22 cellular contexts compared by ENCODE assay signal in genomic region chr2:26809211-26809610, GRCh38. TPM values are rescaled to one million over a fixed set of nuclear protein-coding genes. Genes with fewer than 3 reads are reported as not detected.
A peak's percentile ranks its signal among the peaks of the same experiment; 100 is the strongest.
DNase-seq lines count a peak whose midpoint lies in the region; ATAC-seq, FAIRE-seq and TF ChIP-seq lines count a peak whose summit lies in the region.
"Had no signal": no experiment of that assay in that cellular context is flagged by ENCODE, and none has a peak within 500 bp of the region (broad histone marks: within the 10 kb centered on the region; RNA-seq: fewer than 3 reads in every experiment).

No MANE protein-coding gene starts in this region.

- no peak for DNase-seq in activated T-cell treated with anti-CD3 and anti-CD28 coated beads, Interleukin-2, amount 50 U/mL, for 24 hours
- no peak for DNase-seq in activated T-cell treated with anti-CD3 and anti-CD28 coated beads, Interleukin-2, amount 50 U/mL, for 48 hours
- no peak for DNase-seq in naive thymus-derived CD4-positive, alpha-beta T cell
- DNase-seq in GM12891 (ENCODE audit: insufficient read length, low spot score) = no peak
- DNase-seq in stimulated activated CD4-positive, alpha-beta T cell treated with anti-CD3 and anti-CD28 coated beads, Interleukin-12 subunit alpha, Interleukin-12 subunit beta, amount 100 ng/mL, for 4 hours = no peak
- DNase-seq: BE2C, Calu3, EL, NCI-H1417, NCI-H187, NCI-H226, NCI-H524, NCI-H82, OCI-M1, Right ventricle myocardium superior had no signal

- H3K9me3 Mint-ChIP-seq in activated T-cell treated with anti-CD3 and anti-CD28 coated beads, Interleukin-2, amount 50 U/mL, for 24 hours = no peaks in the 10 kb centered on the region
- no peaks in the 10 kb centered on the region for H3K9me3 Mint-ChIP-seq in naive thymus-derived CD4-positive, alpha-beta T cell
- H3K9me3 Mint-ChIP-seq: CD4-positive, alpha-beta memory T cell had no signal

- no peak for TF ChIP-seq CTCF in VCaP (conservative IDR thresholded peaks at IDR 0.05)

- H3K4me3 ChIP-seq in BLaER1 = no peak overlapping the region
- no peak overlapping the region for H3K4me3 ChIP-seq in naive thymus-derived CD4-positive, alpha-beta T cell (ENCODE audit: low read length)

- 0 out of 2 replicates have a peak, but pooled peaks cover under 1% of the 10 kb centered on the region for H3K9me3 ChIP-seq in BLaER1
- no peaks in the 10 kb centered on the region for H3K9me3 ChIP-seq in naive thymus-derived CD4-positive, alpha-beta T cell (ENCODE audit: control insufficient read depth in 2 of 3, low read length in 3 of 3)
- H3K9me3 ChIP-seq: BE2C had no signal

- peaks cover 16% of the 10 kb centered on the region for H3K4me1 ChIP-seq in BLaER1
- H3K4me1 ChIP-seq in naive thymus-derived CD4-positive, alpha-beta T cell (ENCODE audit: control insufficient read depth in 2 of 2, insufficient read depth in 2 of 2, low read length in 2 of 2) = peaks cover 0 to 37% of the 10 kb centered on the region in 2 donors

- ATAC-seq in naive thymus-derived CD4-positive, alpha-beta T cell = no peak

- TF ChIP-seq POLR2A in GM12891 (IDR thresholded peaks at IDR 0.05; ENCODE audit: low read depth, low read length) = no peak

- no peaks in the 10 kb centered on the region for H3K27me3 Mint-ChIP-seq in activated T-cell treated with anti-CD3 and anti-CD28 coated beads, Interleukin-2, amount 50 U/mL, for 24 hours
- H3K27me3 Mint-ChIP-seq in naive thymus-derived CD4-positive, alpha-beta T cell = peaks cover 0 to 11% (median 0%) of the 10 kb centered on the region in 5 donors

- 0 out of 2 replicates have a peak overlapping the region, but pooled peaks have one; percentile 51 for H3K4me2 ChIP-seq in BLaER1
- H3K4me2 ChIP-seq: KMS-11 had no signal

- no peaks in the 10 kb centered on the region for H3K27me3 ChIP-seq in BLaER1
- no peaks in the 10 kb centered on the region for H3K27me3 ChIP-seq in naive thymus-derived CD4-positive, alpha-beta T cell (ENCODE audit: control insufficient read depth in 2 of 2, insufficient read depth in 2 of 2, low read length in 2 of 2)
- H3K27me3 ChIP-seq: BE2C had no signal

- no peaks in the 10 kb centered on the region for H3K36me3 Mint-ChIP-seq in activated T-cell treated with anti-CD3 and anti-CD28 coated beads, Interleukin-2, amount 50 U/mL, for 24 hours (ENCODE audit: low read depth)
- no peaks in the 10 kb centered on the region for H3K36me3 Mint-ChIP-seq in naive thymus-derived CD4-positive, alpha-beta T cell
- H3K36me3 Mint-ChIP-seq: CD4-positive, alpha-beta memory T cell had no signal

- CTCF ChIA-PET in naive thymus-derived CD4-positive, alpha-beta T cell (lab: Charles Lee) = interaction anchor here (0.7 to 1.0 kb wide), 2 partner anchors 37 to 65 kb away, joined by 3 to 5 read pairs; no protein-coding TSS in a partner anchor

- H3K27ac ChIP-seq in BLaER1 (no peak overlapping the region), VCaP (peak overlapping the region; percentile 57; the same call in 1 of the 2 replicates)
- H3K27ac ChIP-seq in naive thymus-derived CD4-positive, alpha-beta T cell (ENCODE audit: low read depth, low read length) = no peak overlapping the region
- H3K27ac ChIP-seq: KMS-11 had no signal

- peak overlapping the region; percentile 9 for H3K27ac Mint-ChIP-seq in activated T-cell treated with anti-CD3 and anti-CD28 coated beads, Interleukin-2, amount 50 U/mL, for 24 hours
- H3K27ac Mint-ChIP-seq in naive thymus-derived CD4-positive, alpha-beta T cell = peak overlapping the region in 5 of 9 donors; percentile 28 to 92 (median 50)

- no peak overlapping the region for H3K9ac ChIP-seq in BLaER1
- H3K9ac ChIP-seq: KMS-11 had no signal

- POLR2A ChIA-PET in naive thymus-derived CD4-positive, alpha-beta T cell (lab: Charles Lee) = interaction anchor here (1.3 kb wide), 1 partner anchor 37 kb away, joined by 3 read pairs; no protein-coding TSS in a partner anchor

- no peak for FAIRE-seq in GM12891 (lab: Jason Lieb, UNC)
- FAIRE-seq: A204.1, GM12892, H1 had no signal

- H3K4me3 Mint-ChIP-seq in activated T-cell treated with anti-CD3 and anti-CD28 coated beads, Interleukin-2, amount 50 U/mL, for 24 hours = no peak overlapping the region
- H3K4me3 Mint-ChIP-seq in naive thymus-derived CD4-positive, alpha-beta T cell = peak overlapping the region in 5 of 10 donors; percentile 12 to 71 (median 47)

- H3K36me3 ChIP-seq in BLaER1 = no peaks in the 10 kb centered on the region
- no peaks in the 10 kb centered on the region for H3K36me3 ChIP-seq in naive thymus-derived CD4-positive, alpha-beta T cell (ENCODE audit: control insufficient read depth in 2 of 3, insufficient read depth in 3 of 3, low read length in 3 of 3)
- H3K36me3 ChIP-seq: BE2C had no signal

- no peaks in the 10 kb centered on the region for H4K20me1 ChIP-seq in BLaER1

- peaks cover 24% of the 10 kb centered on the region for H3K4me1 Mint-ChIP-seq in activated T-cell treated with anti-CD3 and anti-CD28 coated beads, Interleukin-2, amount 50 U/mL, for 24 hours (ENCODE audit: low read depth)
- peaks cover 6 to 65% (median 55%) of the 10 kb centered on the region in 7 donors for H3K4me1 Mint-ChIP-seq in naive thymus-derived CD4-positive, alpha-beta T cell

- intact Hi-C loops in naive thymus-derived CD4-positive, alpha-beta T cell (cut with micrococcal nuclease) = no loop called here

TF ChIP-seq in GM12891, 5 proteins besides CTCF, POLR2A, EP300 and RAD21:
- TF ChIP-seq POLR2AphosphoS5 (IDR thresholded peaks at IDR 0.05; ENCODE audit: low read depth, low read length) (no peak), SPI1 (IDR thresholded peaks at IDR 0.05; ENCODE audit: low read depth, low read length) (no peak)
TF ChIP-seq in GM12891: peak in this region for 0.

RNA-seq across cellular contexts. Expression of gene CENPA, which starts 23.4 kb away (rescaled TPM):
- total RNA-seq in naive thymus-derived CD4-positive, alpha-beta T cell = 10 to 100 TPM in 1 of 5 experiments, under 1 TPM in 2, not detected in 2; 0.37 to 25.6 (median 0.73) TPM
- polyA plus RNA-seq in naive thymus-derived CD4-positive, alpha-beta T cell = not detected
- polyA plus RNA-seq in GM12891 (2012; ENCODE audit: low read depth, missing spikeins) = 13.3 TPM
- polyA plus RNA-seq: CD4-positive, alpha-beta memory T cell had no signal

RNA-seq across cellular contexts. Expression of gene DPYSL5, which starts 38.7 kb away (rescaled TPM):
- not detected for total RNA-seq in naive thymus-derived CD4-positive, alpha-beta T cell
- not detected for polyA plus RNA-seq in naive thymus-derived CD4-positive, alpha-beta T cell
- polyA plus RNA-seq in GM12891 (2012; ENCODE audit: low read depth, missing spikeins) = not detected
- total RNA-seq: Calu3; CD4-positive, alpha-beta memory T cell; Right ventricle myocardium superior had no signal
- polyA plus RNA-seq: CD4-positive, alpha-beta memory T cell had no signal

RNA-seq across cellular contexts. Expression of gene SLC35F6, which starts 45.1 kb away (rescaled TPM):
- 10 to 100 TPM; 17.3 to 22.5 (median 19.9) TPM for total RNA-seq in naive thymus-derived CD4-positive, alpha-beta T cell
- polyA plus RNA-seq in naive thymus-derived CD4-positive, alpha-beta T cell = 1 to 10 TPM; 4.7 to 6.6 TPM
- polyA plus RNA-seq in GM12891 (2012; ENCODE audit: low read depth, missing spikeins) = 1.6 TPM
